In genomic region chr18:23661735-23662308, GRCh38 we compare ENCODE assay signal across 8 cellular contexts. TPM values are rescaled to one million over a fixed set of nuclear protein-coding genes. Genes with fewer than 3 reads are reported as not detected.
DNase-seq lines count a peak whose midpoint lies in the region; ATAC-seq and TF ChIP-seq lines count a peak whose summit lies in the region.

No MANE protein-coding gene starts in this region.

- TF ChIP-seq CTCF in heart left ventricle (IDR thresholded peaks at IDR 0.05) (no peak), astrocyte of the cerebellum (IDR thresholded peaks at IDR 0.05; ENCODE audit: low read depth, low read length, missing control alignments) (no peak), lung (IDR thresholded peaks at IDR 0.05; ENCODE audit: control extremely low read depth, extremely low read depth) (no peak), uterus (IDR thresholded peaks at IDR 0.05) (no peak), thyroid gland (IDR thresholded peaks at IDR 0.05) (no peak)

- intact Hi-C loops in heart left ventricle (cut with DNase I) (no loop called here), left ventricle myocardium superior (cut with micrococcal nuclease) (no loop called here), uterus (cut with DNase I; ENCODE audit: low total_unique reads) (no loop called here), thyroid gland (cut with DNase I) (no loop called here)

- in situ Hi-C loops in astrocyte of the cerebellum (cut with HindIII; ENCODE audit: low sequenced_read_pairs), result no loop called here

- no peak for ATAC-seq in heart left ventricle
- ATAC-seq in left ventricle myocardium superior, result no peak
- no peak for ATAC-seq in lung (ENCODE audit: insufficient read depth, low FRiP score)
- no peak for ATAC-seq in HG03196 (IDR thresholded peaks at IDR 0.05; ENCODE audit: unreplicated experiment)

- DNase-seq in heart left ventricle (no peak), left ventricle myocardium superior (no peak), astrocyte of the cerebellum (ENCODE audit: low read depth) (no peak), lung (ENCODE audit: low spot score) (no peak), uterus (no peak), thyroid gland (no peak), mucosa of gallbladder (ENCODE audit: low spot score) (no peak)

- H3K4me3 ChIP-seq in heart left ventricle (peak overlapping the region; percentile 64 to 84 (median 70)), astrocyte of the cerebellum (ENCODE audit: low read depth, low read length) (peak overlapping the region; percentile 32), lung (peak overlapping the region; percentile 46), uterus (peak overlapping the region; percentile 37 to 59), thyroid gland (replicated peaks in 1 of 3) (no peak overlapping the region)

- no peak for TF ChIP-seq POLR2A in heart left ventricle (IDR thresholded peaks at IDR 0.05)
- no peak for TF ChIP-seq POLR2A in uterus (IDR thresholded peaks at IDR 0.05)
- no peak for TF ChIP-seq POLR2A in thyroid gland (IDR thresholded peaks at IDR 0.05)

- H3K27ac ChIP-seq in heart left ventricle, result peak overlapping the region in 4 of 12 donors; percentile 65 to 81 (median 68)
- peak overlapping the region in 1 of 2 donors; percentile 66 for H3K27ac ChIP-seq in lung (ENCODE audit: low read depth in 1 of 2, low read length in 1 of 2)
- H3K27ac ChIP-seq in uterus, result peak overlapping the region; percentile 73 to 75
- H3K27ac ChIP-seq in thyroid gland, result no peak overlapping the region

- H3K4me1 ChIP-seq in heart left ventricle (peaks cover 0 to 19% (median 5%) of the 10 kb centered on the region in 12 donors), lung (ENCODE audit: control insufficient read depth in 2 of 2, insufficient read depth in 2 of 2, low read length in 2 of 2) (peaks cover 0 to 3% of the 10 kb centered on the region in 2 donors), uterus (no peaks in the 10 kb centered on the region), thyroid gland (peaks cover 5 to 8% of the 10 kb centered on the region in 2 donors)

- H3K27me3 ChIP-seq in heart left ventricle, result peaks cover 0 to 20% (median 3%) of the 10 kb centered on the region in 9 donors
- H3K27me3 ChIP-seq in lung (ENCODE audit: control insufficient read depth, insufficient read depth), result no peaks in the 10 kb centered on the region
- H3K27me3 ChIP-seq in uterus, result no peaks in the 10 kb centered on the region
- no peaks in the 10 kb centered on the region for H3K27me3 ChIP-seq in thyroid gland

- H3K36me3 ChIP-seq in heart left ventricle (no peaks in the 10 kb centered on the region), lung (ENCODE audit: control insufficient read depth in 2 of 2, insufficient read depth in 2 of 2, low read length in 2 of 2) (no peaks in the 10 kb centered on the region), uterus (no peaks in the 10 kb centered on the region), thyroid gland (no peaks in the 10 kb centered on the region)

- WGBS in heart left ventricle, 4 donors, result 55 to 66% (median 62%) methylated on average over 9 of the region's 9 CpGs
- 34 to 42% methylated on average over 9 of the region's 9 CpGs for WGBS in lung, 2 donors
- 61% methylated on average over 9 of the region's 9 CpGs for WGBS in thyroid gland, 2 donors

- no peaks in the 10 kb centered on the region for H3K9me3 ChIP-seq in heart left ventricle
- H3K9me3 ChIP-seq in lung (ENCODE audit: control insufficient read depth in 2 of 2, insufficient read depth in 1 of 2, low read length in 1 of 2), result peaks cover 0 to 2% of the 10 kb centered on the region in 2 donors
- no peaks in the 10 kb centered on the region for H3K9me3 ChIP-seq in uterus
- H3K9me3 ChIP-seq in thyroid gland, result no peaks in the 10 kb centered on the region

RNA-seq across cellular contexts. Expression of gene ANKRD29, which starts 0.9 kb away (rescaled TPM):
- total RNA-seq in heart left ventricle (1 to 10 TPM; 1.9 to 7.1 (median 5.4) TPM), left ventricle myocardium superior (9.8 TPM), lung (10 to 100 TPM; 38.4 to 47.6 TPM), uterus (10 to 100 TPM; 10.8 to 33.4 (median 15.9) TPM), thyroid gland (1 to 10 TPM; 3.4 to 6.1 (median 4.5) TPM), mucosa of gallbladder (3.1 TPM)
- polyA plus RNA-seq in heart left ventricle (1 to 10 TPM; 1.7 to 3.1 TPM), lung (10 to 100 TPM; 12.5 to 60.9 TPM)

RNA-seq across cellular contexts. Expression of gene LAMA3, which starts 27.4 kb away (rescaled TPM):
- total RNA-seq in heart left ventricle, result 1 to 10 TPM; 1.8 to 6.6 (median 3.3) TPM
- 1 to 10 TPM; 1.2 to 1.3 TPM for polyA plus RNA-seq in heart left ventricle
- total RNA-seq in left ventricle myocardium superior, result 3.4 TPM
- 100 to 1,000 TPM in 1 of 2 donors, 10 to 100 TPM in 1; 81.0 to 110 TPM for total RNA-seq in lung
- polyA plus RNA-seq in lung, result 10 to 100 TPM; 14.1 to 22.8 TPM
- total RNA-seq in uterus, result 10 to 100 TPM; 46.5 to 75.4 (median 57.4) TPM
- total RNA-seq in thyroid gland, result 10 to 100 TPM in 1 of 4 donors, 1 to 10 TPM in 3; 7.5 to 12.1 (median 8.9) TPM
- total RNA-seq in mucosa of gallbladder, result 25.5 TPM

Comparison
In these comparisons a context has a peak if more than half of its experiments do, and no peak if none do; other contexts are left out.
1. H3K27ac ChIP-seq: peak in uterus (2 of 2); none in thyroid gland (0 of 3).
2. H3K4me3 ChIP-seq: peak in heart left ventricle (12 of 12), astrocyte of the cerebellum (single experiment), lung (single experiment) and uterus (2 of 2); none in thyroid gland (0 of 3).